Comparison of ENCODE assay signal across 8 cellular contexts in genomic region chr4:81031389-81032173, GRCh38. TPM values are rescaled to one million over a fixed set of nuclear protein-coding genes. Genes with fewer than 3 reads are reported as not detected.
DNase-seq lines count a peak whose midpoint lies in the region; ATAC-seq and TF ChIP-seq lines count a peak whose summit lies in the region.

No MANE protein-coding gene starts in this region.

- DNase-seq in NCI-H146 treated with DMSO at 0.1 percent for 48 hours (lab: John Stamatoyannopoulos, UW; ENCODE audit: unreplicated experiment) (peak; percentile 15), epithelial cell of proximal tubule (ENCODE audit: low read depth) (no peak), AG08396 (ENCODE audit: low spot score) (no peak), NCI-H345 (lab: John Stamatoyannopoulos, UW) (no peak), nucleus accumbens (lab: John Stamatoyannopoulos, UW) (no peak)

- H3K27ac ChIP-seq in parathyroid adenoma = no peak overlapping the region

- no peaks in the 10 kb centered on the region for H3K27me3 ChIP-seq in parathyroid adenoma (ENCODE audit: control insufficient read depth, insufficient read depth, low read length)

- no peak for TF ChIP-seq CTCF in epithelial cell of proximal tubule (conservative IDR thresholded peaks at IDR 0.05; ENCODE audit: low read depth, low read length)
- TF ChIP-seq CTCF in parathyroid adenoma (IDR thresholded peaks at IDR 0.05) = no peak

- no peak overlapping the region for H3K9ac ChIP-seq in parathyroid adenoma

- H3K4me2 ChIP-seq in parathyroid adenoma (ENCODE audit: low read length) = peak overlapping the region; percentile 74

- H3K9me3 ChIP-seq in parathyroid adenoma (ENCODE audit: control insufficient read depth, low read length) = no peaks in the 10 kb centered on the region

- no peaks in the 10 kb centered on the region for H3K36me3 ChIP-seq in parathyroid adenoma (ENCODE audit: control insufficient read depth, insufficient read depth, low read length)

- no peaks in the 10 kb centered on the region for H3K79me2 ChIP-seq in parathyroid adenoma

- H3K4me1 ChIP-seq in parathyroid adenoma = no peaks in the 10 kb centered on the region

- no peak overlapping the region for H2AFZ ChIP-seq in parathyroid adenoma

- ATAC-seq in GM18909 (IDR thresholded peaks at IDR 0.05; ENCODE audit: poor library complexity, unreplicated experiment) = no peak

- peak overlapping the region; percentile 69; the same call in 1 of the 2 replicates for H3K4me3 ChIP-seq in GM08714 (ENCODE audit: low read length)
- peak overlapping the region; percentile 49 for H3K4me3 ChIP-seq in epithelial cell of proximal tubule (ENCODE audit: low read depth, low read length)
- H3K4me3 ChIP-seq in parathyroid adenoma (ENCODE audit: low read depth, low read length) = peak overlapping the region; percentile 43

RNA-seq across cellular contexts. Expression of gene BMP3, which starts 1.1 kb away (rescaled TPM):
- total RNA-seq in epithelial cell of proximal tubule = 0.06 TPM in 1 of 2 replicates, not detected in the other
